In the genomic region with DNA sequence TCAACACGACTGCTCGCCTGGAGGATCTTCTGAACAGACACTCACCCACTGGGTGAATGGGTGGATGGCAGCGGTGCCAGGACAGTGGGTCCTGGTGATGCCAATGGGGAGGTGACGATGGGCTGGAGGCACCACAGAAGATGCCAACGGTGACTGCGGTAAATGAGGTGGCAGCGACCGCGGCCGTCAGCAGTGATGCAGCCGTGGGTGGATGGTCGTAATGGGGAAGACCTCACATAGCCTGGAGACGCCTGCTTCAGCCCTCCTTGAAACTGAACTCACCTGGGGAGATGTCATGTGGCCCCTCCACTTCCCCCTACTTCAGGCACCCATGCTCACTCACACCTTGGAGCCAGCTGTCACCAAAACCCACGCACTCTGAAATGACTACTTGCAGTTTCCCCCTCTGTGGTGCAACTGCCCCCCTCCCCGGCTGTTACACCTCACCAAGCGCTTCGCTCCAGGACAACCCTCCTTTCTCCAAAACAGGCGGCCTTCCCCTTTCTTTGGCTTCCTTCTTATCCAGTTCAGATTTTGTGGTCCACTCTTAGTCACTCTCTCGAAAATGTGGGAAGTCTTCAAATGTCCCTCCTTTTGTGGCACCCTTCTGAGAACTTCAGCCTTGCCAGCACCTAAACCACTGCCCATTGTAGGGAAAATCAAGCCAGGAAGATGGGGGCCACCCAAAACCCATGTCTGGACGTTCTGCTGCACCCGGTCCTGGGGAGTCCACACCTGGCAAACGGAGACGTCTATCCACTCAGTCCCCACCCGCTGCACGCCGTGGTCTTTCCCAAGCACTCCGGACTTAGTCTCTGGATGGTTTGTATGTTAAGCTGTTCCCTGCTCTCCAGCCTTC, we compare ENCODE assay signal across 10 cellular contexts. TPM values are rescaled to one million over a fixed set of nuclear protein-coding genes. Genes with fewer than 3 reads are reported as not detected.
DNase-seq lines count a peak whose midpoint lies in the region; ATAC-seq and TF ChIP-seq lines count a peak whose summit lies in the region.
"Had no signal": no experiment of that assay in that cellular context is flagged by ENCODE, and none has a peak within 500 bp of the region (broad histone marks: within the 10 kb centered on the region; RNA-seq: fewer than 3 reads in every experiment).

No MANE protein-coding gene starts in this region.

- no peak overlapping the region for H3K4me3 Mint-ChIP-seq in glutamatergic neuron (ENCODE audit: unreplicated experiment)
- no peak overlapping the region for H3K4me3 Mint-ChIP-seq in mesothelial cell of epicardium

- H3K4me1 ChIP-seq in vagina, result peaks cover 48% of the 10 kb centered on the region

- H3K4me1 Mint-ChIP-seq in glutamatergic neuron (ENCODE audit: low read depth, unreplicated experiment) (no peaks in the 10 kb centered on the region), mesothelial cell of epicardium (peaks cover 6% of the 10 kb centered on the region)

- H3K27me3 ChIP-seq in vagina, result no peaks in the 10 kb centered on the region

- H3K27ac Mint-ChIP-seq in glutamatergic neuron (ENCODE audit: unreplicated experiment) (peak overlapping the region; percentile 73), mesothelial cell of epicardium (no peak overlapping the region)

- no peak for TF ChIP-seq CTCF in glutamatergic neuron (IDR thresholded peaks at IDR 0.05; ENCODE audit: partially characterized antibody, unreplicated experiment)
- TF ChIP-seq CTCF in mesothelial cell of epicardium (IDR thresholded peaks at IDR 0.05; ENCODE audit: unreplicated experiment), result no peak
- TF ChIP-seq CTCF in vagina (IDR thresholded peaks at IDR 0.05), result no peak

- H3K27me3 Mint-ChIP-seq in glutamatergic neuron (ENCODE audit: unreplicated experiment) (peaks cover 3% of the 10 kb centered on the region), mesothelial cell of epicardium (ENCODE audit: low read depth) (peaks cover 2% of the 10 kb centered on the region)

- intact Hi-C loops in vagina (cut with DNase I), result no loop called here

- H3K36me3 Mint-ChIP-seq in glutamatergic neuron (ENCODE audit: unreplicated experiment), result peaks cover 5% of the 10 kb centered on the region
- H3K36me3 Mint-ChIP-seq in mesothelial cell of epicardium, result no peaks in the 10 kb centered on the region

- ATAC-seq in GM18498 (IDR thresholded peaks at IDR 0.05; ENCODE audit: unreplicated experiment), result peak; percentile 79
- ATAC-seq in GM21367 (IDR thresholded peaks at IDR 0.05; ENCODE audit: unreplicated experiment), result peak; percentile 71
- ATAC-seq in HG03442 (IDR thresholded peaks at IDR 0.05; ENCODE audit: unreplicated experiment), result peak; percentile 61

- no peak overlapping the region for H3K4me3 ChIP-seq in vagina
- H3K4me3 ChIP-seq: lung had no signal

- H3K27ac ChIP-seq in vagina, result no peak overlapping the region

- H3K9me3 Mint-ChIP-seq in glutamatergic neuron (ENCODE audit: unreplicated experiment) (peaks cover 5% of the 10 kb centered on the region), mesothelial cell of epicardium (no peaks in the 10 kb centered on the region)

- DNase-seq in glutamatergic neuron, result no peak
- no peak for DNase-seq in mesothelial cell of epicardium (ENCODE audit: low spot score in 2 of 2, unreplicated experiment in 2 of 2)
- no peak for DNase-seq in DMS153 (lab: John Stamatoyannopoulos, UW)
- DNase-seq in OCI-M2 (lab: John Stamatoyannopoulos, UW; ENCODE audit: unreplicated experiment), result no peak
- DNase-seq in vagina (ENCODE audit: extremely low spot score in 2 of 2), result no peak

- H3K36me3 ChIP-seq in vagina, result no peaks in the 10 kb centered on the region

- TF ChIP-seq POLR2A in vagina (IDR thresholded peaks at IDR 0.05), result no peak

- no peaks in the 10 kb centered on the region for H3K9me3 ChIP-seq in vagina

RNA-seq across cellular contexts. Expression of a gene that starts 10.4 kb away (rescaled TPM):
- total RNA-seq in glutamatergic neuron (ENCODE audit: unreplicated experiment) (not detected), mesothelial cell of epicardium (not detected in 3 replicates), vagina (not detected)
- total RNA-seq: lung, RPMI7951 had no signal

RNA-seq across cellular contexts. Expression of a gene that starts 14.2 kb away (rescaled TPM):
- 109 TPM for total RNA-seq in glutamatergic neuron (ENCODE audit: unreplicated experiment)
- 73.1 to 77.3 TPM (median 73.8 TPM) in 3 replicates for total RNA-seq in mesothelial cell of epicardium
- 90.1 TPM for total RNA-seq in vagina

RNA-seq across cellular contexts. Expression of a gene that starts 19.9 kb away (rescaled TPM):
- total RNA-seq in glutamatergic neuron (ENCODE audit: unreplicated experiment) (94.4 TPM), mesothelial cell of epicardium (11.3 to 11.6 TPM (median 11.6 TPM) in 3 replicates), vagina (7.4 TPM)

RNA-seq across cellular contexts. Expression of a gene that starts 44.0 kb away (rescaled TPM):
- 57.9 TPM for total RNA-seq in glutamatergic neuron (ENCODE audit: unreplicated experiment)
- total RNA-seq in mesothelial cell of epicardium, result 40.6 to 43.2 TPM (median 41.6 TPM) in 3 replicates
- total RNA-seq in vagina, result 25.8 TPM
